ENCODE assay signal across 13 cellular contexts in the genomic region with DNA sequence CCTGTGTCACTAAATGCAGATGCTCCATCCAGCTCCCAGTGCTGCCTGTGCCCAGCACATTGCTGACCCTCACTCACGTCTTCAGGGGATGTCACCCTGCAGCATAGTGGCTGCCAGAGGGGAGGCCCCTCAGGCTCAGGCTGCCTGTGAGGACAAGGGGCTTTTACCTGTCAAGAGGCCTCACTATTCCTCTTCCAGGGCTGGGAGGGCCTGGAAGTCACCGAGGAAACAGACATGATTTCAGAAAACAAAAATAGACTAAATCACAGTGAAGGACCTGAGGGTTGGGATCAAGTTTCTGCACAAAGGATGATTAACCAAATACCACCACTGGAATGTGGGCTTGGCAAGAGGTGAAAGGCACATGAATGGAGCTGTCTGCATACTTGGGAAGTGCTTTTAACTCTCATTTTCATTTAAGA.
DNase-seq lines count a peak whose midpoint lies in the region; ATAC-seq and TF ChIP-seq lines count a peak whose summit lies in the region.
"Had no signal": no experiment of that assay in that cellular context is flagged by ENCODE, and none has a peak within 500 bp of the region (broad histone marks: within the 10 kb centered on the region; RNA-seq: fewer than 3 reads in every experiment).

No MANE protein-coding gene starts in this region.

- no peaks in the 10 kb centered on the region for H3K36me3 Mint-ChIP-seq in CD8-positive, alpha-beta T cell
- H3K36me3 Mint-ChIP-seq in nephron (ENCODE audit: low read depth): no peaks in the 10 kb centered on the region
- H3K36me3 Mint-ChIP-seq: activated naive CD8-positive, alpha-beta T cell treated with anti-CD3 and anti-CD28 coated beads for 36 hours had no signal

- ATAC-seq in CD8-positive, alpha-beta T cell: no peak
- ATAC-seq in HG03196 (IDR thresholded peaks at IDR 0.05; ENCODE audit: unreplicated experiment): no peak
- ATAC-seq: activated CD8-positive, alpha-beta T cell treated with anti-CD3 and anti-CD28 coated beads, Interleukin-2, amount 10 ng/mL, durations not matched to agents 7 days and 5 days; mucosa of descending colon had no signal

- intact Hi-C loops in CD8-positive, alpha-beta T cell (cut with DNase I, micrococcal nuclease): no loop called here

- CTCF ChIA-PET in CD8-positive, alpha-beta T cell (lab: Charles Lee): no interaction called here

- no peaks in the 10 kb centered on the region for H3K4me1 ChIP-seq in CD8-positive, alpha-beta T cell (ENCODE audit: insufficient read depth, low read length)

- no peaks in the 10 kb centered on the region for H3K36me3 ChIP-seq in CD8-positive, alpha-beta T cell (ENCODE audit: insufficient read depth, low read length)
- H3K36me3 ChIP-seq in MG63: no peaks in the 10 kb centered on the region

- no peak overlapping the region for H3K4me3 ChIP-seq in CD8-positive, alpha-beta T cell (ENCODE audit: low read depth, low read length)
- H3K4me3 ChIP-seq in MG63: no peak overlapping the region
- H3K4me3 ChIP-seq: mucosa of descending colon had no signal

- no peaks in the 10 kb centered on the region for H3K27me3 Mint-ChIP-seq in CD8-positive, alpha-beta T cell (ENCODE audit: low read depth)
- peaks cover 10% of the 10 kb centered on the region for H3K27me3 Mint-ChIP-seq in nephron (ENCODE audit: low read depth)
- H3K27me3 Mint-ChIP-seq: activated naive CD8-positive, alpha-beta T cell treated with anti-CD3 and anti-CD28 coated beads for 36 hours; B cell had no signal

- TF ChIP-seq CTCF in CD8-positive, alpha-beta T cell (IDR thresholded peaks at IDR 0.05): no peak
- no peak for TF ChIP-seq CTCF in nephron (IDR thresholded peaks at IDR 0.05; ENCODE audit: unreplicated experiment in 3 of 3)

- H3K27me3 ChIP-seq in CD8-positive, alpha-beta T cell (ENCODE audit: insufficient read depth, low read length): no peaks in the 10 kb centered on the region
- no peaks in the 10 kb centered on the region for H3K27me3 ChIP-seq in MG63

- peak overlapping the region; percentile 34 for H3K27ac Mint-ChIP-seq in CD8-positive, alpha-beta T cell
- H3K27ac Mint-ChIP-seq in nephron: peak overlapping the region; percentile 95 to 96 (median 95)
- H3K27ac Mint-ChIP-seq: activated CD8-positive, alpha-beta T cell treated with anti-CD3 and anti-CD28 coated beads, Interleukin-2, amount 10 ng/mL, durations not matched to agents 7 days and 5 days; activated naive CD8-positive, alpha-beta T cell treated with anti-CD3 and anti-CD28 coated beads for 36 hours; B cell had no signal

- H3K27ac ChIP-seq in CD8-positive, alpha-beta T cell (ENCODE audit: low read depth, low read length): no peak overlapping the region
- H3K27ac ChIP-seq in epithelial cell of prostate (peak overlapping the region; percentile 46), caudate nucleus (ENCODE audit: low read depth, low read length) (no peak overlapping the region)

- no peaks in the 10 kb centered on the region for H3K9me3 Mint-ChIP-seq in CD8-positive, alpha-beta T cell
- no peaks in the 10 kb centered on the region for H3K9me3 Mint-ChIP-seq in nephron
- H3K9me3 Mint-ChIP-seq: activated naive CD8-positive, alpha-beta T cell treated with anti-CD3 and anti-CD28 coated beads for 36 hours had no signal

- POLR2A ChIA-PET in CD8-positive, alpha-beta T cell (lab: Charles Lee): no interaction called here

- DNase-seq in CD8-positive, alpha-beta T cell: no peak
- DNase-seq in MG63 (peak; percentile 55), epithelial cell of prostate (ENCODE audit: low read depth, low spot score) (peak; percentile 75), DMS114 treated with DMSO at 0.1 percent for 48 hours (lab: John Stamatoyannopoulos, UW; ENCODE audit: unreplicated experiment) (no peak), caudate nucleus (lab: John Stamatoyannopoulos, UW) (no peak), NCI-H1694 (lab: John Stamatoyannopoulos, UW) (no peak)
- DNase-seq: activated CD8-positive, alpha-beta T cell treated with anti-CD3 and anti-CD28 coated beads, Interleukin-2, amount 10 ng/mL, durations not matched to agents 7 days and 5 days; activated naive CD8-positive, alpha-beta T cell treated with anti-CD3 and anti-CD28 coated beads for 36 hours; mucosa of descending colon; NCI-H146 had no signal

- no peak overlapping the region for H3K4me3 Mint-ChIP-seq in CD8-positive, alpha-beta T cell
- no peak overlapping the region for H3K4me3 Mint-ChIP-seq in nephron
- H3K4me3 Mint-ChIP-seq: activated CD8-positive, alpha-beta T cell treated with anti-CD3 and anti-CD28 coated beads, Interleukin-2, amount 10 ng/mL, durations not matched to agents 7 days and 5 days; activated naive CD8-positive, alpha-beta T cell treated with anti-CD3 and anti-CD28 coated beads for 36 hours; B cell had no signal

- peaks cover 6% of the 10 kb centered on the region for H3K4me1 Mint-ChIP-seq in CD8-positive, alpha-beta T cell (ENCODE audit: low read depth)
- peaks cover 22% of the 10 kb centered on the region for H3K4me1 Mint-ChIP-seq in nephron
- H3K4me1 Mint-ChIP-seq: B cell had no signal

- no peaks in the 10 kb centered on the region for H3K9me3 ChIP-seq in CD8-positive, alpha-beta T cell (ENCODE audit: low read length)
- no peaks in the 10 kb centered on the region for H3K9me3 ChIP-seq in MG63
- H3K9me3 ChIP-seq: mucosa of descending colon had no signal

Comparison
In these comparisons a context has a peak if more than half of its experiments do, and no peak if none do; other contexts are left out.
1. DNase-seq: peak in MG63 (single experiment) and epithelial cell of prostate (single experiment); none in CD8-positive, alpha-beta T cell (0 of 7), DMS114 treated with DMSO at 0.1 percent for 48 hours (single experiment), caudate nucleus (0 of 61) and NCI-H1694 (single experiment).